In the genomic region with DNA sequence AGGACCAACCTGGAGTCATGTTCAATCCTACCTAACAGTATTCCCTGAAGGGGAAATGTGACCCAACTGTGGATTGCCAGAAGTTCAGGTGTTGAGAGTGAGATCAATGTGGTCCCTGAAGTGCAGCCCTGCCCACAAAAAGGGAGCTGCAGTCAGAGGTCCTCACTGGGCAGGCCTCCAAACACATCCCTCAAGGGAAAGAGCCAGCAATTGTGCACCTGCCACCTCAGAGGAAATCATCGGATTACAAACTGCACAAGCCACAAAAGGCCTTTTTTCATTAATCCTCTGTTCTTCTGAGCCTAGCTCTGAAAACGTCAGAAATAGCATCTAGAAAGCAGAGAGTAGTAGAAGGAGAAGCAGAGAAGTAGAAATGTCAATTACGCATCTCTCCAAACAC, we compare ENCODE assay signal across 16 cellular contexts. TPM values are rescaled to one million over a fixed set of nuclear protein-coding genes. Genes with fewer than 3 reads are reported as not detected.
DNase-seq lines count a peak whose midpoint lies in the region; ATAC-seq and TF ChIP-seq lines count a peak whose summit lies in the region.
"Had no signal": no experiment of that assay in that cellular context is flagged by ENCODE, and none has a peak within 500 bp of the region (broad histone marks: within the 10 kb centered on the region; RNA-seq: fewer than 3 reads in every experiment).

No MANE protein-coding gene starts in this region.

- H3K36me3 ChIP-seq in heart left ventricle: no peaks in the 10 kb centered on the region
- H3K36me3 ChIP-seq: gastrocnemius medialis, spleen had no signal

- H3K9me3 ChIP-seq in heart left ventricle: no peaks in the 10 kb centered on the region
- H3K9me3 ChIP-seq: gastrocnemius medialis, spleen had no signal

- no peak overlapping the region for H3K4me3 ChIP-seq in heart left ventricle
- H3K4me3 ChIP-seq: gastrocnemius medialis, spleen had no signal

- TF ChIP-seq CTCF in heart left ventricle (IDR thresholded peaks at IDR 0.05): no peak

- intact Hi-C loops in heart left ventricle (cut with DNase I): no loop called here

- no peaks in the 10 kb centered on the region for H3K4me1 ChIP-seq in heart left ventricle
- H3K4me1 ChIP-seq: gastrocnemius medialis had no signal

- no peak for TF ChIP-seq POLR2A in heart left ventricle (IDR thresholded peaks at IDR 0.05)

- DNase-seq in DMS79 (lab: John Stamatoyannopoulos, UW) (peak; percentile 76), NCI-H1092 (lab: John Stamatoyannopoulos, UW) (peak; percentile 78), NCI-H2107 treated with DMSO at 0.1 percent for 48 hours (lab: John Stamatoyannopoulos, UW; ENCODE audit: unreplicated experiment) (peak; percentile 100), SHP77 treated with DMSO at 0.1 percent for 48 hours (lab: John Stamatoyannopoulos, UW) (peak; percentile 10), heart left ventricle (no peak), SK-N-DZ (ENCODE audit: low spot score) (no peak)
- DNase-seq: activated CD4-positive, alpha-beta T cell treated with anti-CD3 and anti-CD28 coated beads for 4 hours; activated naive CD4-positive, alpha-beta T cell treated with anti-CD3 and anti-CD28 coated beads, Interleukin-2, amount 50 U/mL, for 16 hours; aorta; cerebellar nuclear complex; effector CD8-positive, alpha-beta T cell; gastrocnemius medialis; kidney glomerular epithelial cell; retina; spleen had no signal

- ATAC-seq in heart left ventricle (no peak), GM18868 (IDR thresholded peaks at IDR 0.05; ENCODE audit: unreplicated experiment) (no peak)
- ATAC-seq: gastrocnemius medialis had no signal

- H3K27me3 ChIP-seq in heart left ventricle: peaks cover 0 to 18% (median 0%) of the 10 kb centered on the region in 9 donors
- H3K27me3 ChIP-seq: spleen had no signal

- 57 to 66% (median 62%) methylated on average over 3 of the region's 3 CpGs for whole genome bisulfite sequencing in heart left ventricle, 4 donors

- H3K27ac ChIP-seq in heart left ventricle: no peak overlapping the region
- H3K27ac ChIP-seq: gastrocnemius medialis, spleen had no signal

RNA-seq across cellular contexts. Expression of gene MDM1, which starts 10.8 kb away (rescaled TPM):
- 1 to 10 TPM; 4.0 to 8.4 (median 5.8) TPM for total RNA-seq in heart left ventricle
- polyA plus RNA-seq in heart left ventricle: 1 to 10 TPM; 5.0 to 7.0 TPM
- polyA plus RNA-seq in SK-N-DZ (2014; cell fraction: cytosol; rRNA removed): 19.5 and 19.6 TPM in 2 replicates
- polyA plus RNA-seq in SK-N-DZ (2014; cell fraction: nucleus; rRNA removed): 56.4 and 77.9 TPM in 2 replicates

Comparison
In these comparisons a context has a peak if more than half of its experiments do, and no peak if none do; other contexts are left out.
1. DNase-seq: peak in DMS79 (single experiment), NCI-H1092 (single experiment), NCI-H2107 treated with DMSO at 0.1 percent for 48 hours (single experiment) and SHP77 treated with DMSO at 0.1 percent for 48 hours (single experiment); none in heart left ventricle (0 of 5) and SK-N-DZ (single experiment).